In genomic region chr1:66242646-66243547, GRCh38 we compare ENCODE assay signal across 8 cellular contexts.
DNase-seq lines count a peak whose midpoint lies in the region; ATAC-seq lines count a peak whose summit lies in the region.

No MANE protein-coding gene starts in this region.

- peak; percentile 74 for ATAC-seq in HG03432 (IDR thresholded peaks at IDR 0.05; ENCODE audit: unreplicated experiment)

- DNase-seq in AG20443 (ENCODE audit: low spot score) (peak; percentile 86), GM19238 (ENCODE audit: insufficient read length, low spot score) (peak; percentile 23), NCI-H446 (lab: John Stamatoyannopoulos, UW) (peak; percentile 83 to 94), kidney glomerular epithelial cell (lab: John Stamatoyannopoulos, UW) (peak; percentile 76)
- peak; percentile 56 for DNase-seq in activated CD4-positive, CD25-positive, alpha-beta regulatory T cell treated with anti-CD3 and anti-CD28 coated beads, Interleukin-2, amount 50 U/mL, for 16 hours (ENCODE audit: low read depth, low spot score)
- DNase-seq in central memory CD4-positive, alpha-beta T cell = peak; percentile 65
- DNase-seq in stimulated activated CD4-positive, alpha-beta T cell treated with anti-CD3 and anti-CD28 coated beads, Interleukin-2, amount 100 ng/mL, for 4 hours (ENCODE audit: low read depth) = peak; percentile 66

Comparison
In these comparisons a context has a peak if more than half of its experiments do, and no peak if none do; other contexts are left out.
1. Peak in every context shown above with its lines: DNase-seq and ATAC-seq.
2. DNase-seq: peak in every context shown above with its lines; median percentile 88 in NCI-H446; 86 in AG20443; 76 in kidney glomerular epithelial cell; 66 in stimulated activated CD4-positive, alpha-beta T cell treated with anti-CD3 and anti-CD28 coated beads, Interleukin-2, amount 100 ng/mL, for 4 hours; 65 in central memory CD4-positive, alpha-beta T cell; 56 in activated CD4-positive, CD25-positive, alpha-beta regulatory T cell treated with anti-CD3 and anti-CD28 coated beads, Interleukin-2, amount 50 U/mL, for 16 hours; 23 in GM19238.